In genomic region chr9:96619491-96620154, GRCh38 we compare ENCODE assay signal across 1 cellular context.
TF ChIP-seq lines count a peak whose summit lies in the region.

Gene CDC14B, minus strand, starts transcription at chr9:96619843. Its CDS starts 465 bp downstream, at chr9:96619378.

TF ChIP-seq in K562, 482 proteins besides CTCF, POLR2A, EP300 and RAD21 (continued from another document and continues in another):
- TF ChIP-seq ZNF609 (CRISPR knock-in tag; IDR thresholded peaks at IDR 0.05; ENCODE audit: borderline replicate concordance) (no peak), NBN (IDR thresholded peaks at IDR 0.05; ENCODE audit: low read depth) (peak; percentile 93; the same call in 1 of the 2 replicates), CEBPB (tag; IDR thresholded peaks at IDR 0.05) (no peak), ZBTB26 (CRISPR knock-in tag; IDR thresholded peaks at IDR 0.05) (no peak), ID3 (CRISPR knock-in tag; IDR thresholded peaks at IDR 0.05) (no peak), ID3 (tag; IDR thresholded peaks at IDR 0.05) (no peak), MLLT1 (IDR thresholded peaks at IDR 0.05) (no peak), MTA3 (IDR thresholded peaks at IDR 0.05; ENCODE audit: borderline replicate concordance) (peak; percentile 94), GATAD2A (IDR thresholded peaks at IDR 0.05) (no peak), GABPA (tag; conservative IDR thresholded peaks at IDR 0.05; ENCODE audit: low read depth) (peak; percentile 66), HCFC1 (IDR thresholded peaks at IDR 0.05; ENCODE audit: low read depth, low read length) (no peak), ZNF398 (CRISPR knock-in tag; IDR thresholded peaks at IDR 0.05) (no peak), DLX4 (CRISPR knock-in tag; IDR thresholded peaks at IDR 0.05) (no peak), HDAC1 (IDR thresholded peaks at IDR 0.05) (no peak), THRB (CRISPR knock-in tag; conservative IDR thresholded peaks at IDR 0.05) (no peak), CTBP1 (IDR thresholded peaks at IDR 0.05; ENCODE audit: borderline replicate concordance) (peak; percentile 51; the same call in 1 of the 2 replicates), ZBTB7A (IDR thresholded peaks at IDR 0.05; ENCODE audit: borderline replicate concordance, control insufficient read depth, low read depth, low read length) (peak; percentile 77; the same call in 1 of the 2 replicates), CSDE1 (IDR thresholded peaks at IDR 0.05) (peak in 1 of 2 experiments; percentile 44; a peak in 1 of 4 replicates), MYBL2 (IDR thresholded peaks at IDR 0.05; ENCODE audit: low read depth) (no peak), MYBL2 (CRISPR knock-in tag; IDR thresholded peaks at IDR 0.05; ENCODE audit: borderline replicate concordance) (no peak), RFX5 (IDR thresholded peaks at IDR 0.05; ENCODE audit: low read depth, low read length) (0 out of 2 replicates have a peak, but pooled peaks have one; percentile 20), GATAD2B (IDR thresholded peaks at IDR 0.05; ENCODE audit: borderline replicate concordance) (peak; percentile 73; the same call in 1 of the 2 replicates), SAFB (IDR thresholded peaks at IDR 0.05; ENCODE audit: borderline replicate concordance, low read depth, low read length) (no peak), CHD4 (IDR thresholded peaks at IDR 0.05; ENCODE audit: insufficient read depth, insufficient replicate concordance, low read depth, low read length, poor library complexity, severe bottlenecking) (no peak), GTF3C2 (IDR thresholded peaks at IDR 0.05; ENCODE audit: borderline replicate concordance, extremely low read depth, insufficient read length) (peak; percentile 14), ZC3H4 (CRISPR knock-in tag; IDR thresholded peaks at IDR 0.05; ENCODE audit: borderline replicate concordance) (no peak), ZEB2 (IDR thresholded peaks at IDR 0.05) (0 out of 2 replicates have a peak, but pooled peaks have one; percentile 33), KDM4B (IDR thresholded peaks at IDR 0.05; ENCODE audit: borderline replicate concordance in 2 of 2, low read depth in 1 of 2) (no peak), ZBTB5 (IDR thresholded peaks at IDR 0.05) (no peak), SMC3 (conservative IDR thresholded peaks at IDR 0.05; ENCODE audit: insufficient read depth, low read depth, low read length) (no peak), L3MBTL2 (IDR thresholded peaks at IDR 0.05) (peak; percentile 35; the same call in 1 of the 2 replicates), RBM25 (IDR thresholded peaks at IDR 0.05; ENCODE audit: low read depth, low read length, severe bottlenecking) (peak; percentile 26), PHF8 (IDR thresholded peaks at IDR 0.05; ENCODE audit: borderline replicate concordance, low read length) (peak; percentile 62; the same call in 1 of the 2 replicates), SREBF2 (CRISPR knock-in tag; IDR thresholded peaks at IDR 0.05) (no peak), ZNF143 (CRISPR knock-in tag; IDR thresholded peaks at IDR 0.05) (no peak), SMARCA4 (IDR thresholded peaks at IDR 0.05) (no peak), MAFG (tag; conservative IDR thresholded peaks at IDR 0.05) (no peak), ZNF197 (CRISPR knock-in tag; IDR thresholded peaks at IDR 0.05; ENCODE audit: low read depth) (no peak), ZNF644 (tag; IDR thresholded peaks at IDR 0.05; ENCODE audit: low read depth) (no peak), E2F6 (IDR thresholded peaks at IDR 0.05; ENCODE audit: borderline replicate concordance in 1 of 2, extremely low read depth in 1 of 2, insufficient read depth in 1 of 2, insufficient read length in 1 of 2, low read depth in 1 of 2, low read length in 1 of 2, poor library complexity in 1 of 2, severe bottlenecking in 1 of 2) (peak; percentile 25 to 77), FOSL1 (tag; conservative IDR thresholded peaks at IDR 0.05) (0 out of 2 replicates have a peak, but pooled peaks have one; percentile 28), MAFK (IDR thresholded peaks at IDR 0.05; ENCODE audit: low read length) (no peak), ZNF253 (CRISPR knock-in tag; conservative IDR thresholded peaks at IDR 0.05) (no peak), MNT (conservative IDR thresholded peaks at IDR 0.05) (no peak)
